Comparison of ENCODE assay signal across 21 cellular contexts in genomic region chr1:61284933-61285332, GRCh38.
DNase-seq lines count a peak whose midpoint lies in the region; TF ChIP-seq lines count a peak whose summit lies in the region.
"Had no signal": no experiment of that assay in that cellular context is flagged by ENCODE, and none has a peak within 500 bp of the region (broad histone marks: within the 10 kb centered on the region; RNA-seq: fewer than 3 reads in every experiment).

No MANE protein-coding gene starts in this region.

- TF ChIP-seq CTCF in glutamatergic neuron (IDR thresholded peaks at IDR 0.05; ENCODE audit: partially characterized antibody, unreplicated experiment): no peak

- peaks cover 3% of the 10 kb centered on the region for H3K9me3 Mint-ChIP-seq in glutamatergic neuron (ENCODE audit: unreplicated experiment)
- H3K9me3 Mint-ChIP-seq: activated B cell treated with CpG ODN at 0.5 μM for 24 hours; activated naive CD4-positive, alpha-beta T cell treated with anti-CD3 and anti-CD28 coated beads for 36 hours; memory B cell had no signal

- H3K4me3 Mint-ChIP-seq in glutamatergic neuron (ENCODE audit: unreplicated experiment): no peak overlapping the region
- H3K4me3 Mint-ChIP-seq: activated B cell treated with CpG ODN at 0.5 μM for 24 hours; activated naive CD4-positive, alpha-beta T cell treated with anti-CD3 and anti-CD28 coated beads for 36 hours; memory B cell; stimulated activated naive B cell treated with anti-CD40 and anti-IgM and Interleukin-4, amounts not matched to agents 10 μg/mL and 1 μg/mL and 100 μg/mL, for 72 hours had no signal

- no peaks in the 10 kb centered on the region for H3K27me3 Mint-ChIP-seq in glutamatergic neuron (ENCODE audit: unreplicated experiment)

- no peaks in the 10 kb centered on the region for H3K36me3 Mint-ChIP-seq in glutamatergic neuron (ENCODE audit: unreplicated experiment)
- H3K36me3 Mint-ChIP-seq: memory B cell; stimulated activated naive B cell treated with anti-CD40 and anti-IgM and Interleukin-4, amounts not matched to agents 10 μg/mL and 1 μg/mL and 100 μg/mL, for 72 hours had no signal

- H3K4me1 Mint-ChIP-seq in glutamatergic neuron (ENCODE audit: low read depth, unreplicated experiment): peaks cover 34% of the 10 kb centered on the region
- H3K4me1 Mint-ChIP-seq: memory B cell had no signal

- peak overlapping the region; percentile 66 for H3K27ac Mint-ChIP-seq in glutamatergic neuron (ENCODE audit: unreplicated experiment)
- H3K27ac Mint-ChIP-seq: activated B cell treated with CpG ODN at 0.5 μM for 24 hours; activated naive CD4-positive, alpha-beta T cell treated with anti-CD3 and anti-CD28 coated beads for 36 hours; memory B cell; progenitor cell of endocrine pancreas; stimulated activated naive B cell treated with anti-CD40 and anti-IgM and Interleukin-4, amounts not matched to agents 10 μg/mL and 1 μg/mL and 100 μg/mL, for 72 hours had no signal

- in situ Hi-C loops in G401 (cut with HindIII; ENCODE audit: low sequenced_read_pairs): no loop called here

- peak; percentile 76 for DNase-seq in G401 (ENCODE audit: low spot score)
- DNase-seq in NCI-H1105 (lab: John Stamatoyannopoulos, UW): peak; percentile 41
- peak; percentile 27 to 37 for DNase-seq in SHP77 (lab: John Stamatoyannopoulos, UW)
- no peak for DNase-seq in glutamatergic neuron
- no peak for DNase-seq in kidney glomerular epithelial cell (lab: John Stamatoyannopoulos, UW)
- no peak for DNase-seq in putamen (ENCODE audit: low spot score)
- DNase-seq in activated naive CD4-positive, alpha-beta T cell treated with Interleukin-2 at 50 U/mL for 16 hours: no peak
- no peak for DNase-seq in activated T-cell treated with anti-CD3 and anti-CD28 coated beads, Interleukin-2, amount 50 U/mL, for 1 hour
- DNase-seq: activated B cell treated with CpG ODN at 0.5 μM for 24 hours; activated CD4-positive, alpha-beta T cell treated with anti-CD3 and anti-CD28 coated beads, Interleukin-2, amount 50 U/mL, for 1 hour; activated naive CD4-positive, alpha-beta T cell treated with anti-CD3 and anti-CD28 coated beads for 36 hours; activated T-cell treated with anti-CD3 and anti-CD28 coated beads, Interleukin-2, amount 50 U/mL, for 48 hours; adrenal gland; colonic mucosa; effector CD8-positive, alpha-beta T cell; NCI-H2107; Peyer's patch; sigmoid colon had no signal

Comparison
In these comparisons a context has a peak if more than half of its experiments do, and no peak if none do; other contexts are left out.
1. DNase-seq: peak in G401 (single experiment), NCI-H1105 (single experiment) and SHP77 (2 of 2); none in glutamatergic neuron (single experiment), kidney glomerular epithelial cell (single experiment), putamen (single experiment), activated naive CD4-positive, alpha-beta T cell treated with Interleukin-2 at 50 U/mL for 16 hours (single experiment) and activated T-cell treated with anti-CD3 and anti-CD28 coated beads, Interleukin-2, amount 50 U/mL, for 1 hour (single experiment).